In genomic region chr20:7879883-7880282, GRCh38 we compare ENCODE assay signal across 15 cellular contexts.
A peak's percentile ranks its signal among the peaks of the same experiment; 100 is the strongest.
DNase-seq lines count a peak whose midpoint lies in the region; ATAC-seq and TF ChIP-seq lines count a peak whose summit lies in the region.
"Had no signal": no experiment of that assay in that cellular context is flagged by ENCODE, and none has a peak within 500 bp of the region (broad histone marks: within the 10 kb centered on the region; RNA-seq: fewer than 3 reads in every experiment).

No MANE protein-coding gene starts in this region.

- CTCF ChIA-PET in CD8-positive, alpha-beta memory T cell (lab: Charles Lee), result no interaction called here

- H2AFZ ChIP-seq in MM.1S (ENCODE audit: low read length), result no peak overlapping the region

- H3K4me3 ChIP-seq in MM.1S (ENCODE audit: low read length) (no peak overlapping the region), fibroblast of pulmonary artery (replicated peaks; ENCODE audit: low read depth, low read length) (no peak overlapping the region)
- H3K4me3 ChIP-seq in CD8-positive, alpha-beta memory T cell (ENCODE audit: low read length), result no peak overlapping the region
- H3K4me3 ChIP-seq: spleen had no signal

- H3K36me3 ChIP-seq in MM.1S (replicated peaks; ENCODE audit: insufficient read depth, low read length), result no peaks in the 10 kb centered on the region
- H3K36me3 ChIP-seq in CD8-positive, alpha-beta memory T cell (ENCODE audit: insufficient read depth, low read length), result no peaks in the 10 kb centered on the region
- H3K36me3 ChIP-seq: spleen had no signal

- H3F3A ChIP-seq in MM.1S (ENCODE audit: insufficient read depth, low read length), result no peaks in the 10 kb centered on the region

- H3K4me3 Mint-ChIP-seq in CD8-positive, alpha-beta memory T cell, result no peak overlapping the region
- H3K4me3 Mint-ChIP-seq: activated CD8-positive, alpha-beta memory T cell treated with anti-CD3 and anti-CD28 coated beads, Interleukin-2, amount 10 ng/mL, durations not matched to agents 7 days and 5 days; mesothelial cell of epicardium had no signal

- H3K27ac Mint-ChIP-seq in CD8-positive, alpha-beta memory T cell, result peak overlapping the region in 1 of 8 donors; percentile 24
- H3K27ac Mint-ChIP-seq: activated CD8-positive, alpha-beta memory T cell treated with anti-CD3 and anti-CD28 coated beads, Interleukin-2, amount 10 ng/mL, durations not matched to agents 7 days and 5 days; mesothelial cell of epicardium had no signal

- no peaks in the 10 kb centered on the region for H3K27me3 ChIP-seq in MM.1S (replicated peaks; ENCODE audit: insufficient read depth, low read length)
- no peaks in the 10 kb centered on the region for H3K27me3 ChIP-seq in CD8-positive, alpha-beta memory T cell (ENCODE audit: insufficient read depth, low read length, poor library complexity, severe bottlenecking)
- H3K27me3 ChIP-seq: spleen had no signal

- TF ChIP-seq CTCF in MM.1S (IDR thresholded peaks at IDR 0.05; ENCODE audit: low read length) (no peak), fibroblast of pulmonary artery (IDR thresholded peaks at IDR 0.05; ENCODE audit: low read length, missing control alignments) (no peak)

- POLR2A ChIA-PET in CD8-positive, alpha-beta memory T cell (lab: Charles Lee), result no interaction called here

- no peak overlapping the region for H3K27ac ChIP-seq in MM.1S (ENCODE audit: low read length)
- no peak overlapping the region for H3K27ac ChIP-seq in CD8-positive, alpha-beta memory T cell (ENCODE audit: low read depth, low read length)
- H3K27ac ChIP-seq: spleen had no signal

- intact Hi-C loops in cardiac septum (cut with DNase I), result no loop called here

- no peaks in the 10 kb centered on the region for H3K79me2 ChIP-seq in MM.1S (ENCODE audit: low read length)

- ATAC-seq in GM21786 (IDR thresholded peaks at IDR 0.05; ENCODE audit: unreplicated experiment) (peak; percentile 72), HG03439 (IDR thresholded peaks at IDR 0.05; ENCODE audit: unreplicated experiment) (no peak)
- ATAC-seq: activated CD8-positive, alpha-beta memory T cell treated with anti-CD3 and anti-CD28 coated beads, Interleukin-2, amount 10 ng/mL, durations not matched to agents 7 days and 5 days had no signal

- H3K9ac ChIP-seq in MM.1S (ENCODE audit: low read length), result no peak overlapping the region

- peaks cover 0 to 2% (median 0%) of the 10 kb centered on the region in 5 donors for H3K9me3 Mint-ChIP-seq in CD8-positive, alpha-beta memory T cell
- H3K9me3 Mint-ChIP-seq: mesothelial cell of epicardium had no signal

- no peaks in the 10 kb centered on the region for H4K20me1 ChIP-seq in MM.1S (ENCODE audit: insufficient read depth, low read length)

- no peaks in the 10 kb centered on the region for H3K36me3 Mint-ChIP-seq in CD8-positive, alpha-beta memory T cell
- H3K36me3 Mint-ChIP-seq: activated CD8-positive, alpha-beta memory T cell treated with anti-CD3 and anti-CD28 coated beads, Interleukin-2, amount 10 ng/mL, durations not matched to agents 7 days and 5 days; mesothelial cell of epicardium had no signal

- peaks cover 13% of the 10 kb centered on the region for H3K4me1 ChIP-seq in MM.1S (ENCODE audit: low read length)
- no peaks in the 10 kb centered on the region for H3K4me1 ChIP-seq in CD8-positive, alpha-beta memory T cell (ENCODE audit: insufficient read depth, low read length)
- H3K4me1 ChIP-seq: spleen had no signal

- peaks cover 0 to 6% (median 3%) of the 10 kb centered on the region in 3 donors for H3K4me1 Mint-ChIP-seq in CD8-positive, alpha-beta memory T cell
- H3K4me1 Mint-ChIP-seq: mesothelial cell of epicardium had no signal

- H3K9me2 ChIP-seq in MM.1S (replicated peaks; ENCODE audit: insufficient read depth, low read length), result no peaks in the 10 kb centered on the region

- peak overlapping the region; percentile 34; the same call in 1 of the 2 replicates for H3K4me2 ChIP-seq in MM.1S (ENCODE audit: low read depth, low read length)

- DNase-seq in ELR (ENCODE audit: low read depth) (peak; percentile 4), MM.1S (peak; percentile 53), fibroblast of pulmonary artery (ENCODE audit: low read depth) (peak; percentile 39), NCI-H187 (lab: John Stamatoyannopoulos, UW) (no peak), cardiac septum (ENCODE audit: low spot score) (no peak)
- no peak for DNase-seq in CD8-positive, alpha-beta memory T cell
- DNase-seq: activated CD8-positive, alpha-beta memory T cell treated with anti-CD3 and anti-CD28 coated beads, Interleukin-2, amount 10 ng/mL, durations not matched to agents 7 days and 5 days; central memory CD4-positive, alpha-beta T cell; DND-41; spleen; stimulated activated naive CD4-positive, alpha-beta T cell treated with Interleukin-2 at 50 U/mL for 16 hours; SW 1271 had no signal

- no peaks in the 10 kb centered on the region for H3K9me3 ChIP-seq in MM.1S (replicated peaks; ENCODE audit: insufficient read depth, low read length)
- H3K9me3 ChIP-seq in CD8-positive, alpha-beta memory T cell (ENCODE audit: low read length), result no peaks in the 10 kb centered on the region
- H3K9me3 ChIP-seq: spleen had no signal

- no peaks in the 10 kb centered on the region for H3K27me3 Mint-ChIP-seq in CD8-positive, alpha-beta memory T cell

Comparison
In these comparisons a context has a peak if more than half of its experiments do, and no peak if none do; other contexts are left out.
1. DNase-seq: peak in ELR (single experiment), MM.1S (single experiment) and fibroblast of pulmonary artery (single experiment); none in CD8-positive, alpha-beta memory T cell (0 of 5), NCI-H187 (0 of 2) and cardiac septum (single experiment).